Comparison of ENCODE assay signal across 15 cellular contexts in the genomic region with DNA sequence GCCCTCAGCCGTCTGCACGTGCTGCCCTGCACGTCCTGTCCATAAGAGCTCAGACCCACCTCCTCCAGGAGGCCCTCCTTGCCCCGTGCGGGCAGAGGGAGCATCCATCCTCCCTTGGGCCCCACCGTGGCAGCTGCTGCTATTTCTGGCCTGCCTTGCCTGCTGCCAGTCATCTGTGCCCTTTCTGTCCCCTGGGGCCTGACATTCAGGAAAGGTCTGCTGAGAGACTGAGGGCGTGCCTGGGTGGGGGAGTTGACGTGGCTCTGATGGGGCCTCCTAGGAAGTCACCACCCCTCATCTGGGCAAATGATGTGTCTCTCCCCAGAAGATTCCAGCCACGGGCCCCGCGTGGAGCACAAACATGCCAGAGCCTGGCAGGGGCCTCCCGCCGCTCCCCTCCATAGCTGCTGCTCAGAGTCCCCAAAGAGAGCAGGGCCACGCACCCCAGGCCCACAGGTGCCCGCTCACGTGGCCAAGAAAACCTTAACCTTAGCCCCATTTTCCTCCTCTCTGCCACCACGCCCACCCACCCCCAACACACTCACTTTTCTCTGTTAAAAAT. TPM values are rescaled to one million over a fixed set of nuclear protein-coding genes. Genes with fewer than 3 reads are reported as not detected.
A peak's percentile ranks its signal among the peaks of the same experiment; 100 is the strongest.
DNase-seq lines count a peak whose midpoint lies in the region; ATAC-seq and TF ChIP-seq lines count a peak whose summit lies in the region.
"Had no signal": no experiment of that assay in that cellular context is flagged by ENCODE, and none has a peak within 500 bp of the region (broad histone marks: within the 10 kb centered on the region; RNA-seq: fewer than 3 reads in every experiment).

No MANE protein-coding gene starts in this region.

- H3K4me3 Mint-ChIP-seq in brain: no peak overlapping the region
- H3K4me3 Mint-ChIP-seq: CD4-positive, alpha-beta memory T cell had no signal

- intact Hi-C loops in left ventricle myocardium superior (cut with micrococcal nuclease): no loop called here

- peaks cover 6% of the 10 kb centered on the region for H3K4me1 Mint-ChIP-seq in brain

- peaks cover 6 to 14% (median 9%) of the 10 kb centered on the region in 5 experiments for H3K9me3 Mint-ChIP-seq in brain

- TF ChIP-seq CTCF in brain (conservative IDR thresholded peaks at IDR 0.05): no peak

- H3K27me3 Mint-ChIP-seq in brain: no peaks in the 10 kb centered on the region
- H3K27me3 Mint-ChIP-seq: CD4-positive, alpha-beta memory T cell had no signal

- peak; percentile 72 for DNase-seq in left ventricle myocardium superior
- DNase-seq in retina: peak; percentile 43
- no peak for DNase-seq in LoVo (ENCODE audit: low spot score)
- no peak for DNase-seq in activated gamma-delta T cell (lab: John Stamatoyannopoulos, UW)
- DNase-seq: Calu3, DMS53, GOT3, NCI-H1092 treated with DMSO at 0.1 percent for 48 hours, NCI-H2081 treated with DMSO at 0.1 percent for 48 hours, NCI-H2227 treated with DMSO at 0.1 percent for 48 hours had no signal

- H3K36me3 Mint-ChIP-seq in brain: peaks cover 29% of the 10 kb centered on the region

- peak; percentile 47 for ATAC-seq in HG02759 (IDR thresholded peaks at IDR 0.05; ENCODE audit: unreplicated experiment)
- ATAC-seq in left ventricle myocardium superior: peak; percentile 82
- ATAC-seq in GM21381 (IDR thresholded peaks at IDR 0.05; ENCODE audit: unreplicated experiment): no peak
- ATAC-seq in GM21390 (IDR thresholded peaks at IDR 0.05; ENCODE audit: unreplicated experiment): no peak

- H3K27ac Mint-ChIP-seq in brain: peak overlapping the region in 3 of 5 experiments; percentile 57 to 79 (median 60)
- H3K27ac Mint-ChIP-seq: CD4-positive, alpha-beta memory T cell had no signal

RNA-seq across cellular contexts. Expression of a gene that starts 21.8 kb away (rescaled TPM):
- 116 TPM for polyA plus RNA-seq in brain (ENCODE audit: insufficient read depth, low read depth, low replicate concordance)
- 45.2 TPM for total RNA-seq in left ventricle myocardium superior
- total RNA-seq: Calu3 had no signal

Comparison
In these comparisons a context has a peak if more than half of its experiments do, and no peak if none do; other contexts are left out.
1. ATAC-seq: peak in HG02759 (single experiment) and left ventricle myocardium superior (single experiment); none in GM21381 (single experiment) and GM21390 (single experiment).
2. DNase-seq: peak in left ventricle myocardium superior (single experiment) and retina (single experiment); none in LoVo (single experiment) and activated gamma-delta T cell (single experiment).